Comparison of ENCODE assay signal across 10 cellular contexts in genomic region chr12:13982010-13982409, GRCh38. TPM values are rescaled to one million over a fixed set of nuclear protein-coding genes. Genes with fewer than 3 reads are reported as not detected.
DNase-seq lines count a peak whose midpoint lies in the region; ATAC-seq and TF ChIP-seq lines count a peak whose summit lies in the region.
"Had no signal": no experiment of that assay in that cellular context is flagged by ENCODE, and none has a peak within 500 bp of the region (broad histone marks: within the 10 kb centered on the region; RNA-seq: fewer than 3 reads in every experiment).

No MANE protein-coding gene starts in this region.

- H3K27ac ChIP-seq in CD8-positive, alpha-beta T cell (ENCODE audit: low read depth, low read length) = no peak overlapping the region

- peak; percentile 21 to 63 for ATAC-seq in naive B cell (ENCODE audit: low read depth in 2 of 2)
- no peak for ATAC-seq in HG03432 (IDR thresholded peaks at IDR 0.05; ENCODE audit: unreplicated experiment)
- no peak for ATAC-seq in CD8-positive, alpha-beta T cell
- ATAC-seq: activated CD8-positive, alpha-beta memory T cell treated with anti-CD3 and anti-CD28 coated beads, Interleukin-2, amount 10 ng/mL, durations not matched to agents 7 days and 5 days had no signal

- no TSS peak for BruUV-seq in Caco-2 (replicated peaks; lab: Mats Ljungman, UMichigan)

- CTCF ChIA-PET in Caco-2 (lab: Charles Lee) = interaction anchor here (0.5 to 2.0 kb wide), 40 partner anchors 9 to 1289 kb away, joined by 3 to 56 read pairs (median 4); no protein-coding TSS in a partner anchor
- CTCF ChIA-PET in CD8-positive, alpha-beta T cell (lab: Charles Lee) = no interaction called here

- H3K36me3 ChIP-seq in Caco-2 (ENCODE audit: control insufficient read depth, insufficient read depth, low read length) = no peaks in the 10 kb centered on the region
- no peaks in the 10 kb centered on the region for H3K36me3 ChIP-seq in CD8-positive, alpha-beta T cell (ENCODE audit: insufficient read depth, low read length)

- H3K4me1 Mint-ChIP-seq in Caco-2 (ENCODE audit: low read depth, unreplicated experiment) (peaks cover 10% of the 10 kb centered on the region), brain (peaks cover 32% of the 10 kb centered on the region), naive B cell (peaks cover 15 to 27% (median 24%) of the 10 kb centered on the region in 3 donors)
- H3K4me1 Mint-ChIP-seq in CD8-positive, alpha-beta T cell (ENCODE audit: low read depth) = peaks cover 14% of the 10 kb centered on the region

- DNase-seq in Caco-2 (peak; percentile 79 to 92), naive B cell (peak; percentile 17), RPMI8226 (no peak), NCI-H1105 (lab: John Stamatoyannopoulos, UW) (no peak)
- no peak for DNase-seq in CD8-positive, alpha-beta T cell
- DNase-seq: activated CD8-positive, alpha-beta memory T cell treated with anti-CD3 and anti-CD28 coated beads, Interleukin-2, amount 10 ng/mL, durations not matched to agents 7 days and 5 days had no signal

- H3K4me3 Mint-ChIP-seq in Caco-2 (ENCODE audit: unreplicated experiment) (peak overlapping the region; percentile 98), brain (peak overlapping the region; percentile 68 to 96 (median 91)), naive B cell (peak overlapping the region in 7 of 8 donors; percentile 25 to 85 (median 69))
- H3K4me3 Mint-ChIP-seq in CD8-positive, alpha-beta T cell = no peak overlapping the region
- H3K4me3 Mint-ChIP-seq: activated CD8-positive, alpha-beta memory T cell treated with anti-CD3 and anti-CD28 coated beads, Interleukin-2, amount 10 ng/mL, durations not matched to agents 7 days and 5 days had no signal

- TF ChIP-seq CTCF in Caco-2 (IDR thresholded peaks at IDR 0.05; ENCODE audit: insufficient read depth in 1 of 2, low read depth in 1 of 2, low read length in 1 of 2, severe bottlenecking in 1 of 2, unreplicated experiment in 1 of 2) (peak; percentile 98), GM12875 (IDR thresholded peaks at IDR 0.05; ENCODE audit: borderline replicate concordance, insufficient read depth, low read depth, low read length) (peak; percentile 33), brain (conservative IDR thresholded peaks at IDR 0.05) (peak; percentile 71 to 80)
- TF ChIP-seq CTCF in CD8-positive, alpha-beta T cell (IDR thresholded peaks at IDR 0.05) = no peak

- H3K4me3 ChIP-seq in Caco-2 (ENCODE audit: low read depth, low read length) = peak overlapping the region; percentile 91
- no peak overlapping the region for H3K4me3 ChIP-seq in GM12875 (ENCODE audit: low read depth, low read length)
- H3K4me3 ChIP-seq in CD8-positive, alpha-beta T cell (ENCODE audit: low read depth, low read length) = no peak overlapping the region

- H3K4me1 ChIP-seq in Caco-2 = no peaks in the 10 kb centered on the region
- no peaks in the 10 kb centered on the region for H3K4me1 ChIP-seq in CD8-positive, alpha-beta T cell (ENCODE audit: insufficient read depth, low read length)

- intact Hi-C loops in Caco-2 (cut with micrococcal nuclease; ENCODE audit: unreplicated experiment) = loop anchor here (1.0 to 5.0 kb wide), 4 partner anchors 41 to 725 kb away; no protein-coding TSS in a partner anchor
- intact Hi-C loops in CD8-positive, alpha-beta T cell (cut with DNase I, micrococcal nuclease) = no loop called here

- H3K27me3 ChIP-seq in Caco-2 (replicated peaks; ENCODE audit: control insufficient read depth, insufficient read depth, low read length) = no peaks in the 10 kb centered on the region
- H3K27me3 ChIP-seq in CD8-positive, alpha-beta T cell (ENCODE audit: insufficient read depth, low read length) = no peaks in the 10 kb centered on the region

- H3K27ac Mint-ChIP-seq in Caco-2 (ENCODE audit: unreplicated experiment) (no peak overlapping the region), brain (peak overlapping the region in 2 of 5 experiments; percentile 39 to 98), naive B cell (no peak overlapping the region)
- H3K27ac Mint-ChIP-seq in CD8-positive, alpha-beta T cell = no peak overlapping the region
- H3K27ac Mint-ChIP-seq: activated CD8-positive, alpha-beta memory T cell treated with anti-CD3 and anti-CD28 coated beads, Interleukin-2, amount 10 ng/mL, durations not matched to agents 7 days and 5 days had no signal

- POLR2A ChIA-PET in Caco-2 (lab: Charles Lee) = interaction anchor here (0.6 to 1.0 kb wide), 3 partner anchors 32 to 725 kb away, joined by 3 to 4 read pairs (median 4); no protein-coding TSS in a partner anchor
- POLR2A ChIA-PET in CD8-positive, alpha-beta T cell (lab: Charles Lee) = no interaction called here

- no peaks in the 10 kb centered on the region for H3K27me3 Mint-ChIP-seq in Caco-2 (ENCODE audit: insufficient read depth, unreplicated experiment)
- peaks cover 72% of the 10 kb centered on the region for H3K27me3 Mint-ChIP-seq in brain
- peaks cover 65 to 84% (median 82%) of the 10 kb centered on the region in 3 donors for H3K27me3 Mint-ChIP-seq in naive B cell
- H3K27me3 Mint-ChIP-seq in CD8-positive, alpha-beta T cell (ENCODE audit: low read depth) = peaks cover 58% of the 10 kb centered on the region

- no peaks in the 10 kb centered on the region for H3K9me3 ChIP-seq in Caco-2
- H3K9me3 ChIP-seq in CD8-positive, alpha-beta T cell (ENCODE audit: low read length) = no peaks in the 10 kb centered on the region

- H3K9me3 Mint-ChIP-seq in Caco-2 (ENCODE audit: unreplicated experiment) = no peaks in the 10 kb centered on the region
- peaks cover 0 to 8% (median 3%) of the 10 kb centered on the region in 5 experiments for H3K9me3 Mint-ChIP-seq in brain
- H3K9me3 Mint-ChIP-seq in naive B cell = peaks cover 0 to 6% (median 0%) of the 10 kb centered on the region in 7 donors
- no peaks in the 10 kb centered on the region for H3K9me3 Mint-ChIP-seq in CD8-positive, alpha-beta T cell

- peaks cover 22% of the 10 kb centered on the region for H3K36me3 Mint-ChIP-seq in Caco-2 (ENCODE audit: insufficient read depth, unreplicated experiment)
- peaks cover 9% of the 10 kb centered on the region for H3K36me3 Mint-ChIP-seq in brain
- peaks cover 0 to 17% of the 10 kb centered on the region in 2 donors for H3K36me3 Mint-ChIP-seq in naive B cell
- no peaks in the 10 kb centered on the region for H3K36me3 Mint-ChIP-seq in CD8-positive, alpha-beta T cell
- H3K36me3 Mint-ChIP-seq: activated CD8-positive, alpha-beta memory T cell treated with anti-CD3 and anti-CD28 coated beads, Interleukin-2, amount 10 ng/mL, durations not matched to agents 7 days and 5 days had no signal

RNA-seq across cellular contexts. Expression of gene GRIN2B, which starts 0.6 kb away (rescaled TPM):
- 23.4 and 24.4 TPM in 2 replicates for total RNA-seq in Caco-2 (2022)
- 0.61 TPM for polyA plus RNA-seq in brain (ENCODE audit: insufficient read depth, low read depth, low replicate concordance)
- polyA plus RNA-seq in naive B cell (ENCODE audit: low read depth in 6 of 6) = under 1 TPM in 3 of 6 donors, not detected in 3; 0.01 to 0.03 (median 0.01) TPM
- not detected for total RNA-seq in CD8-positive, alpha-beta T cell
- total RNA-seq: activated CD8-positive, alpha-beta memory T cell treated with anti-CD3 and anti-CD28 coated beads, Interleukin-2, amount 10 ng/mL, durations not matched to agents 7 days and 5 days; dermis microvascular lymphatic vessel endothelial cell had no signal

Comparison
In these comparisons a context has a peak if more than half of its experiments do, and no peak if none do; other contexts are left out.
1. DNase-seq: peak in Caco-2 (2 of 2) and naive B cell (single experiment); none in RPMI8226 (single experiment), CD8-positive, alpha-beta T cell (0 of 7) and NCI-H1105 (single experiment).
2. ATAC-seq: peak in naive B cell (2 of 2); none in HG03432 (single experiment) and CD8-positive, alpha-beta T cell (single experiment).
3. RNA of gene GRIN2B, which starts 0.6 kb away (total RNA-seq): 23.4 to 24.4 TPM in Caco-2; not detected in CD8-positive, alpha-beta T cell; every median in the first group is over 10 times any median in the second.